Comparison of ENCODE assay signal across 8 cellular contexts in the genomic region with DNA sequence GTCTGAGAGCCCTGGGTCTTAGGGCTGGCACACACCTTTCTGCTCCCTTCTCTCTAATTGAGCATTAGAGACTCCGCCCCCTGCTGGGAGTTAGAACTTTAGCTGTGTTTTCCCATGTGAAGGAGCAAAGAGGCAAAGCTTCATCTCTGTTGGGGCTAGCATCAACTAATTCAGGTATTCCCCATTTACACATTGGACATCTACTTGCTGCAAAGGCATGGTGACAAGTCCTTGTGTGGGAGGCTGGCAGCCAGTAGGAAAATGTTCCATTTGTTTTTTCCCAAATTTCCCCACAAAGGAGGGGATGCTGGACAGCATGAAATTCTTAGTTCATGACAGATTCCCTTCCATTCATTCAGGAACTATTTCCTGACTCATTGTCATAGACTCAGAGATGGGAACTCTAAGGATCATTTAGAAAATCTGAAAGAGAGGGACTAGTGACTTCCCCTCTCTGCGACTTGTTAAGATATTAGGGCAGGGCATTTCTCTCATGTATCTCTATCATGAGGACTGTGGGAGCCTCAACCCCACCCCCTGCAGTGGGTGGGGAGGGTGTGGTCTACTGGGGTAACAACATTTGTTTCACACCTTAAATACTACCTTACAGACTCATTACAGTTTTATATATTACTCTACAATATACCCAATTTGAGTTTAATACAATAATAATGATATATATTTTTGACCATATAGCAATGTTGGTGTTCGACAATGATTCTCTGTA. TPM values are rescaled to one million over a fixed set of nuclear protein-coding genes. Genes with fewer than 3 reads are reported as not detected.
DNase-seq lines count a peak whose midpoint lies in the region; ATAC-seq, FAIRE-seq and TF ChIP-seq lines count a peak whose summit lies in the region.

No MANE protein-coding gene starts in this region.

- in situ Hi-C loops in ACHN (cut with HindIII; ENCODE audit: low pct_ligation_motif_present, low pct_unique_long_range_greater_than_20kb, low sequenced_read_pairs): no loop called here
- in situ Hi-C loops in gastrocnemius medialis (cut with MboI; ENCODE audit: low sequenced_read_pairs in 4 of 4): loop anchor here in 1 of 4 donors (25.0 kb wide), 1 partner anchor 155 kb away; no protein-coding TSS in a partner anchor

- 90 to 96% methylated on average over 3 of the region's 3 CpGs for WGBS in testis, 2 donors
- WGBS in small intestine, 3 donors: 64 to 71% (median 68%) methylated on average over 3 of the region's 3 CpGs

- H3K36me3 ChIP-seq in kidney epithelial cell (ENCODE audit: control insufficient read depth, insufficient read depth, low read length) (peaks cover 1% of the 10 kb centered on the region), gastrocnemius medialis (no peaks in the 10 kb centered on the region), testis (ENCODE audit: low read depth, missing control alignments) (no peaks in the 10 kb centered on the region), small intestine (ENCODE audit: control insufficient read depth in 2 of 2, insufficient read depth in 2 of 2, low read length in 2 of 2) (no peaks in the 10 kb centered on the region)

- FAIRE-seq in small intestine (lab: Jason Lieb, UNC): no peak

- peak overlapping the region; percentile 22 for H3K4me3 ChIP-seq in kidney epithelial cell (ENCODE audit: low read depth, low read length)
- H3K4me3 ChIP-seq in gastrocnemius medialis: no peak overlapping the region
- no peak overlapping the region for H3K4me3 ChIP-seq in testis
- H3K4me3 ChIP-seq in small intestine (ENCODE audit: low read depth in 1 of 2, low read length in 2 of 2): no peak overlapping the region

- H3K4me1 Mint-ChIP-seq in activated T-helper 17 cell treated with anti-CD3 and anti-CD28 coated beads, Interleukin-2, amount 50 U/mL, for 72 hours: peaks cover 45% of the 10 kb centered on the region

- H3K27me3 ChIP-seq in kidney epithelial cell (ENCODE audit: control insufficient read depth, insufficient read depth, low read length) (no peaks in the 10 kb centered on the region), gastrocnemius medialis (peaks cover 0 to 7% (median 0%) of the 10 kb centered on the region in 3 donors), testis (no peaks in the 10 kb centered on the region), small intestine (ENCODE audit: control insufficient read depth in 2 of 2, insufficient read depth in 2 of 2, low read length in 2 of 2) (no peaks in the 10 kb centered on the region)

- peak overlapping the region; percentile 93 for H3K4me3 Mint-ChIP-seq in activated T-helper 17 cell treated with anti-CD3 and anti-CD28 coated beads, Interleukin-2, amount 50 U/mL, for 72 hours

- TF ChIP-seq POLR2A in gastrocnemius medialis (IDR thresholded peaks at IDR 0.05) (no peak), testis (IDR thresholded peaks at IDR 0.05) (no peak)

- no peak overlapping the region for H3K27ac ChIP-seq in gastrocnemius medialis
- H3K27ac ChIP-seq in testis: no peak overlapping the region
- H3K27ac ChIP-seq in small intestine (ENCODE audit: low read depth in 1 of 2, low read length in 1 of 2): peak overlapping the region in 1 of 2 donors; percentile 81

- no peak for ATAC-seq in activated T-helper 17 cell treated with anti-CD3 and anti-CD28 coated beads, Interleukin-2, amount 50 U/mL, for 72 hours (replicated peaks)
- ATAC-seq in gastrocnemius medialis: no peak
- ATAC-seq in GM18511 (IDR thresholded peaks at IDR 0.05; ENCODE audit: unreplicated experiment): no peak

- DNase-seq in ACHN (peak; percentile 48), HCEC 1CT (peak; percentile 78), kidney epithelial cell (ENCODE audit: low read depth) (no peak), gastrocnemius medialis (no peak), testis (no peak), small intestine (no peak)

- H3K9me3 Mint-ChIP-seq in activated T-helper 17 cell treated with anti-CD3 and anti-CD28 coated beads, Interleukin-2, amount 50 U/mL, for 72 hours: peaks cover 3% of the 10 kb centered on the region

- H3K27ac Mint-ChIP-seq in activated T-helper 17 cell treated with anti-CD3 and anti-CD28 coated beads, Interleukin-2, amount 50 U/mL, for 72 hours: peak overlapping the region; percentile 100

- peak; percentile 28 for TF ChIP-seq CTCF in kidney epithelial cell (IDR thresholded peaks at IDR 0.05; ENCODE audit: insufficient read depth, low read length, poor library complexity, severe bottlenecking)
- no peak for TF ChIP-seq CTCF in gastrocnemius medialis (IDR thresholded peaks at IDR 0.05 in 4 of 5, conservative IDR thresholded peaks at IDR 0.05 in 1 of 5)
- no peak for TF ChIP-seq CTCF in testis (IDR thresholded peaks at IDR 0.05)

- H3K9me3 ChIP-seq in gastrocnemius medialis (no peaks in the 10 kb centered on the region), testis (no peaks in the 10 kb centered on the region), small intestine (ENCODE audit: control insufficient read depth, low read depth) (no peaks in the 10 kb centered on the region)

- peaks cover 4 to 20% of the 10 kb centered on the region in 2 donors for H3K4me1 ChIP-seq in gastrocnemius medialis
- no peaks in the 10 kb centered on the region for H3K4me1 ChIP-seq in testis
- H3K4me1 ChIP-seq in small intestine (ENCODE audit: control insufficient read depth in 2 of 2, insufficient read depth in 1 of 2, low read depth in 1 of 2, low read length in 1 of 2): peaks cover 7 to 52% of the 10 kb centered on the region in 2 donors

- H3K27me3 Mint-ChIP-seq in activated T-helper 17 cell treated with anti-CD3 and anti-CD28 coated beads, Interleukin-2, amount 50 U/mL, for 72 hours: no peaks in the 10 kb centered on the region

- peaks cover 96% of the 10 kb centered on the region for H3K36me3 Mint-ChIP-seq in activated T-helper 17 cell treated with anti-CD3 and anti-CD28 coated beads, Interleukin-2, amount 50 U/mL, for 72 hours (ENCODE audit: low read depth)

- intact Hi-C loops in gastrocnemius medialis (cut with DNase I; ENCODE audit: low total_unique reads): no loop called here
- intact Hi-C loops in testis (cut with DNase I; ENCODE audit: low total_unique reads): no loop called here

RNA-seq across cellular contexts. Expression of a gene that starts 3.7 kb away (rescaled TPM):
- total RNA-seq in activated T-helper 17 cell treated with anti-CD3 and anti-CD28 coated beads, Interleukin-2, amount 50 U/mL, for 72 hours: 100 to 1,000 TPM; 408 to 664 TPM
- total RNA-seq in kidney epithelial cell (268 and 336 TPM in 2 replicates), gastrocnemius medialis (10 to 100 TPM; 19.5 to 32.5 (median 29.2) TPM), testis (10 to 100 TPM in 1 of 2 donors, 1 to 10 TPM in 1; 4.0 to 13.4 TPM)
- polyA plus RNA-seq in testis (ENCODE audit: insufficient read depth, low read depth, low replicate concordance) (44.5 TPM), small intestine (10 to 100 TPM in 2 of 3 donors, 1 to 10 TPM in 1; 5.4 to 89.6 (median 25.9) TPM)

Comparison
In these comparisons a context has a peak if more than half of its experiments do, and no peak if none do; other contexts are left out.
1. DNase-seq: peak in ACHN (single experiment) and HCEC 1CT (single experiment); none in kidney epithelial cell (single experiment), gastrocnemius medialis (0 of 2), testis (single experiment) and small intestine (single experiment).